In genomic region chr7:108080094-108080656, GRCh38 we compare ENCODE assay signal across 16 cellular contexts. TPM values are rescaled to one million over a fixed set of nuclear protein-coding genes. Genes with fewer than 3 reads are reported as not detected.
DNase-seq lines count a peak whose midpoint lies in the region; ATAC-seq and TF ChIP-seq lines count a peak whose summit lies in the region.
"Had no signal": no experiment of that assay in that cellular context is flagged by ENCODE, and none has a peak within 500 bp of the region (broad histone marks: within the 10 kb centered on the region; RNA-seq: fewer than 3 reads in every experiment).

No MANE protein-coding gene starts in this region.

- TF ChIP-seq CTCF in smooth muscle cell (IDR thresholded peaks at IDR 0.05; ENCODE audit: borderline replicate concordance, insufficient read depth, poor library complexity, severe bottlenecking) = no peak

- peaks cover 5% of the 10 kb centered on the region for H3K4me1 ChIP-seq in right cardiac atrium (ENCODE audit: control insufficient read depth, insufficient read depth, low read length)
- peaks cover 26% of the 10 kb centered on the region for H3K4me1 ChIP-seq in smooth muscle cell (ENCODE audit: low read depth)
- H3K4me1 ChIP-seq: ascending aorta, pancreas had no signal

- H3K27me3 ChIP-seq in right cardiac atrium (ENCODE audit: control insufficient read depth, insufficient read depth) (no peaks in the 10 kb centered on the region), smooth muscle cell (ENCODE audit: low read depth) (no peaks in the 10 kb centered on the region)
- H3K27me3 ChIP-seq: ascending aorta, pancreas had no signal

- peak overlapping the region; percentile 75 for H3K4me2 ChIP-seq in smooth muscle cell

- DNase-seq in left ventricle myocardium superior (no peak), right cardiac atrium (no peak), fibroblast of peridontal ligament (ENCODE audit: extremely low read depth) (peak; percentile 8), smooth muscle cell (lab: John Stamatoyannopoulos, UW; ENCODE audit: unreplicated experiment) (no peak), DMS53 (lab: John Stamatoyannopoulos, UW) (no peak), NCI-H345 treated with DMSO at 0.1 percent for 48 hours (lab: John Stamatoyannopoulos, UW; ENCODE audit: unreplicated experiment) (no peak), GM19240 (ENCODE audit: insufficient read length, low spot score) (no peak)
- DNase-seq: activated B cell treated with CpG ODN at 0.5 μM for 24 hours; activated gamma-delta T cell; MV-4-11; pancreas; stimulated activated naive CD8-positive, alpha-beta T cell treated with anti-CD3 and anti-CD28 coated beads, Interleukin-15, amount 100 ng/mL, for 72 hours had no signal

- H3F3A ChIP-seq in smooth muscle cell (ENCODE audit: low read depth) = peaks cover 27% of the 10 kb centered on the region

- H2AFZ ChIP-seq in smooth muscle cell (ENCODE audit: low read depth) = no peak overlapping the region

- no peaks in the 10 kb centered on the region for H3K36me3 ChIP-seq in smooth muscle cell (ENCODE audit: low read depth)
- H3K36me3 ChIP-seq: ascending aorta, pancreas had no signal

- H3K9me3 ChIP-seq in right cardiac atrium (ENCODE audit: control insufficient read depth, low read length) (peaks cover 2% of the 10 kb centered on the region), smooth muscle cell (replicated peaks; ENCODE audit: low read depth) (no peaks in the 10 kb centered on the region)
- H3K9me3 ChIP-seq: ascending aorta, pancreas had no signal

- 62% methylated on average over 4 of the region's 4 CpGs for WGBS in right cardiac atrium
- WGBS in smooth muscle cell (ENCODE audit: low lambda C conversion rate) = 44% methylated on average over 4 of the region's 4 CpGs

- H3K79me2 ChIP-seq in smooth muscle cell (ENCODE audit: low read depth) = no peaks in the 10 kb centered on the region

- no peak overlapping the region for H3K4me3 ChIP-seq in right cardiac atrium (ENCODE audit: low read length)
- no peak overlapping the region for H3K4me3 ChIP-seq in smooth muscle cell
- H3K4me3 ChIP-seq: ascending aorta, pancreas had no signal

- ATAC-seq in left ventricle myocardium superior (peak; percentile 38), right cardiac atrium (no peak), SK-N-SH treated with all-trans-retinoic acid at 6 μM for 48 hours (peak; percentile 54)
- ATAC-seq: stimulated activated naive CD8-positive, alpha-beta T cell treated with anti-CD3 and anti-CD28 coated beads, Interleukin-15, amount 100 ng/mL, for 72 hours had no signal

- no peaks in the 10 kb centered on the region for H4K20me1 ChIP-seq in smooth muscle cell (ENCODE audit: low read depth)

- intact Hi-C loops in left ventricle myocardium superior (cut with micrococcal nuclease) (no loop called here), right cardiac atrium (cut with DNase I) (no loop called here)

- no peak overlapping the region for H3K27ac ChIP-seq in right cardiac atrium (ENCODE audit: low read length)
- H3K27ac ChIP-seq in smooth muscle cell (ENCODE audit: low read depth) = peak overlapping the region; percentile 87
- H3K27ac ChIP-seq: ascending aorta, pancreas had no signal

- no peak overlapping the region for H3K9ac ChIP-seq in smooth muscle cell (ENCODE audit: low read depth)

TF ChIP-seq in SK-N-SH treated with all-trans-retinoic acid at 6 μM for 48 hours, 23 proteins besides CTCF, POLR2A, EP300 and RAD21:
- TF ChIP-seq RARB (CRISPR knock-in tag; IDR thresholded peaks at IDR 0.05) (no peak), TOX (CRISPR knock-in tag; IDR thresholded peaks at IDR 0.05; ENCODE audit: borderline replicate concordance) (0 out of 2 replicates have a peak, but pooled peaks have one; percentile 35)

RNA-seq across cellular contexts. Expression of gene LAMB4, which starts 50.0 kb away (rescaled TPM):
- total RNA-seq in left ventricle myocardium superior (0.22 TPM), right cardiac atrium (under 1 TPM in 1 of 4 donors, not detected in 3; 0.17 TPM), smooth muscle cell (0.13 and 0.67 TPM in 2 replicates)
- polyA plus RNA-seq in right cardiac atrium (0.20 TPM), smooth muscle cell (0.06 TPM in 1 of 2 replicates, not detected in the other)
- total RNA-seq: activated B cell treated with CpG ODN at 0.5 μM for 24 hours, ascending aorta, Calu3 had no signal
- polyA plus RNA-seq: IgD-negative memory B cell had no signal

Comparison
In these comparisons a context has a peak if more than half of its experiments do, and no peak if none do; other contexts are left out.
1. ATAC-seq: peak in left ventricle myocardium superior (single experiment) and SK-N-SH treated with all-trans-retinoic acid at 6 μM for 48 hours (single experiment); none in right cardiac atrium (0 of 2).